Comparison of ENCODE assay signal across 11 cellular contexts in the genomic region with DNA sequence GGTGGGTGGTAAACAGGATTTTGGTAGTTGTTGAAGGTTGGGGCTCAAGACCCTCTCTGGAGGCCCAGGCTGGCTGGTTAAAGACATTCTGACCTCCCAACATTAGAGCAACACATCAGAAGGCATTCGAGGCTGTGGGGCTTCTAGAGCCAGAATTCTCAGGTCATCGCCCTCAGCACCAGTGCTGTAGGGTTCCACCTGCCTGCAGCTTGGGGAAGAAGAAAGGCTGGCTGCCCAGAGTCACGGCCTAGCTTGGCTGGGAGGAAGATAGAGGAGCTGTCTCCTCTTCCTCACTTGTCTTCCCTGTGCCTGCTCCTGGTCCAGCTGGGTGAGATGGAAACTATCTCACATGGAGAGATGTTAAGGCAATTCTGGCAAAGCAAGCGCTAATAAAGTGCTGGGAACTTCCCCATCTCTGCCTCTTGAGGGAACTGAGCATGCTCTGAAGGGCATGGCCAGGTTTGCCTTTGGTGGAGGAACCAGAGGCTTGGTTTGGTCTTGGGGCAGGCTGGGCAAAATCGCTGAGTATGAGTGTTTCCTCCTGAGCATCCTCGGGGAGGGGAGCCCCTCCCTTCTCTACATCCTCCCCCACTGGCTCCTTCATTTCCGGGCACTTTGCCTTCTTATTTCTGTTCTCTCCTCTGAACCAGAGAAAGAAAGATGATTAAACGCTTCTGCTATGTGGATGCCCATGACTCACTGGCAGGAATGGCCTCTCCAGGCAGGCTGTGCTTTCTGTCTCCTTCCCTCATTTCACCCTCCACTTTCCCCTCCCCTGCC.
DNase-seq lines count a peak whose midpoint lies in the region; ATAC-seq and TF ChIP-seq lines count a peak whose summit lies in the region.
"Had no signal": no experiment of that assay in that cellular context is flagged by ENCODE, and none has a peak within 500 bp of the region (broad histone marks: within the 10 kb centered on the region; RNA-seq: fewer than 3 reads in every experiment).

No MANE protein-coding gene starts in this region.

- POLR2A ChIA-PET in AG04450 (lab: Yijun Ruan, JAX): interaction anchor here (2.1 kb wide), 1 partner anchor 12 kb away, joined by 11 read pairs; no protein-coding TSS in a partner anchor

- no peaks in the 10 kb centered on the region for H3K9me3 Mint-ChIP-seq in nephron
- H3K9me3 Mint-ChIP-seq: memory B cell, type B pancreatic cell had no signal

- peak; percentile 77 for DNase-seq in AG04450 (ENCODE audit: low read depth, low spot score)
- DNase-seq in NCI-H446 treated with DMSO at 0.1 percent for 48 hours (lab: John Stamatoyannopoulos, UW): peak; percentile 73
- DNase-seq in esophagus muscularis mucosa (ENCODE audit: extremely low spot score): no peak
- DNase-seq in NCI-H2107 (lab: John Stamatoyannopoulos, UW): no peak
- no peak for DNase-seq in NCI-H2107 treated with DMSO at 0.1 percent for 48 hours (lab: John Stamatoyannopoulos, UW; ENCODE audit: unreplicated experiment)
- DNase-seq: activated CD8-positive, alpha-beta T cell treated with anti-CD3 and anti-CD28 coated beads, Interleukin-2, amount 10 ng/mL, durations not matched to agents 7 days and 5 days had no signal

- H3K27me3 ChIP-seq in AG04450 (ENCODE audit: control insufficient read depth, insufficient read depth, low read length) (no peaks in the 10 kb centered on the region), esophagus muscularis mucosa (no peaks in the 10 kb centered on the region)

- no peaks in the 10 kb centered on the region for H3K36me3 ChIP-seq in esophagus muscularis mucosa

- H3K4me1 ChIP-seq in esophagus muscularis mucosa: peaks cover 25 to 42% (median 34%) of the 10 kb centered on the region in 4 donors

- H3K27ac ChIP-seq in AG04450 (ENCODE audit: low read depth, low read length) (peak overlapping the region; percentile 83), esophagus muscularis mucosa (replicated peaks in 1 of 4) (peak overlapping the region; percentile 81 to 90 (median 88))

- TF ChIP-seq EP300 in esophagus muscularis mucosa (IDR thresholded peaks at IDR 0.05): no peak

- H3K27ac Mint-ChIP-seq in nephron: peak overlapping the region; percentile 84 to 90 (median 89)
- H3K27ac Mint-ChIP-seq: activated CD8-positive, alpha-beta T cell treated with anti-CD3 and anti-CD28 coated beads, Interleukin-2, amount 10 ng/mL, durations not matched to agents 7 days and 5 days; memory B cell; type B pancreatic cell had no signal

- 36% methylated on average over 7 of the region's 8 CpGs for WGBS in esophagus muscularis mucosa

- H3K4me3 Mint-ChIP-seq in nephron: no peak overlapping the region
- H3K4me3 Mint-ChIP-seq: activated CD8-positive, alpha-beta T cell treated with anti-CD3 and anti-CD28 coated beads, Interleukin-2, amount 10 ng/mL, durations not matched to agents 7 days and 5 days; memory B cell; type B pancreatic cell had no signal

- H3K4me3 ChIP-seq in AG04450 (ENCODE audit: low read depth, low read length): no peak overlapping the region
- no peak overlapping the region for H3K4me3 ChIP-seq in esophagus muscularis mucosa

- no peak for TF ChIP-seq POLR2A in esophagus muscularis mucosa (IDR thresholded peaks at IDR 0.05; ENCODE audit: low read depth)

- TF ChIP-seq CTCF in AG04450 (IDR thresholded peaks at IDR 0.05; ENCODE audit: low read depth, low read length) (no peak), esophagus muscularis mucosa (IDR thresholded peaks at IDR 0.05) (no peak), nephron (IDR thresholded peaks at IDR 0.05; ENCODE audit: unreplicated experiment in 3 of 3) (no peak)

- CTCF ChIA-PET in AG04450 (lab: Charles Lee): no interaction called here

- H3K9me3 ChIP-seq in AG04450 (ENCODE audit: control insufficient read depth, insufficient read depth, low read length): no peaks in the 10 kb centered on the region
- H3K9me3 ChIP-seq in esophagus muscularis mucosa: no peaks in the 10 kb centered on the region

- H3K36me3 Mint-ChIP-seq in nephron (ENCODE audit: low read depth): no peaks in the 10 kb centered on the region
- H3K36me3 Mint-ChIP-seq: memory B cell, type B pancreatic cell had no signal

- H3K27me3 Mint-ChIP-seq in nephron (ENCODE audit: low read depth): peaks cover 10% of the 10 kb centered on the region
- H3K27me3 Mint-ChIP-seq: memory B cell had no signal

- H3K4me1 Mint-ChIP-seq in nephron: peaks cover 59% of the 10 kb centered on the region
- H3K4me1 Mint-ChIP-seq: memory B cell had no signal

- ATAC-seq in HG02798 (IDR thresholded peaks at IDR 0.05; ENCODE audit: poor library complexity, unreplicated experiment) (no peak), GM18861 (IDR thresholded peaks at IDR 0.05; ENCODE audit: unreplicated experiment) (no peak)
- ATAC-seq: activated CD8-positive, alpha-beta T cell treated with anti-CD3 and anti-CD28 coated beads, Interleukin-2, amount 10 ng/mL, durations not matched to agents 7 days and 5 days had no signal

- intact Hi-C loops in esophagus muscularis mucosa (cut with DNase I): no loop called here

Comparison
In these comparisons a context has a peak if more than half of its experiments do, and no peak if none do; other contexts are left out.
1. DNase-seq: peak in AG04450 (single experiment) and NCI-H446 treated with DMSO at 0.1 percent for 48 hours (single experiment); none in esophagus muscularis mucosa (single experiment), NCI-H2107 (single experiment) and NCI-H2107 treated with DMSO at 0.1 percent for 48 hours (single experiment).